8 cellular contexts compared by ENCODE assay signal in genomic region chr11:22730319-22730718, GRCh38.
DNase-seq lines count a peak whose midpoint lies in the region; ATAC-seq and TF ChIP-seq lines count a peak whose summit lies in the region.

No MANE protein-coding gene starts in this region.

- ATAC-seq in GM19463 (IDR thresholded peaks at IDR 0.05; ENCODE audit: unreplicated experiment): peak; percentile 65

- H3K4me1 Mint-ChIP-seq in Calu3 (ENCODE audit: low read depth, unreplicated experiment) (no peaks in the 10 kb centered on the region), nephron progenitor cell (peaks cover 17% of the 10 kb centered on the region)
- no peaks in the 10 kb centered on the region for H3K4me1 Mint-ChIP-seq in activated naive CD8-positive, alpha-beta T cell treated with anti-CD3 and anti-CD28 coated beads for 36 hours

- CTCF ChIA-PET in Calu3 (lab: Charles Lee): interaction anchor here (0.7 to 1.0 kb wide), 2 partner anchors 60 to 190 kb away, joined by 3 to 5 read pairs; no protein-coding TSS in a partner anchor

- peak; percentile 14 for DNase-seq in Calu3
- peak; percentile 7 for DNase-seq in NCI-H1694 (lab: John Stamatoyannopoulos, UW)
- no peak for DNase-seq in epithelial cell of proximal tubule (ENCODE audit: low read depth)
- DNase-seq in nephron progenitor cell: no peak
- no peak for DNase-seq in NCI-H146 treated with DMSO at 0.1 percent for 48 hours (lab: John Stamatoyannopoulos, UW; ENCODE audit: unreplicated experiment)
- DNase-seq in LoVo (ENCODE audit: low spot score): no peak
- DNase-seq in activated naive CD8-positive, alpha-beta T cell treated with anti-CD3 and anti-CD28 coated beads for 36 hours: no peak

- H3K4me3 Mint-ChIP-seq in Calu3 (ENCODE audit: low read depth, unreplicated experiment): no peak overlapping the region
- H3K4me3 Mint-ChIP-seq in nephron progenitor cell: no peak overlapping the region
- no peak overlapping the region for H3K4me3 Mint-ChIP-seq in activated naive CD8-positive, alpha-beta T cell treated with anti-CD3 and anti-CD28 coated beads for 36 hours

- H3K36me3 Mint-ChIP-seq in Calu3 (ENCODE audit: insufficient read depth, unreplicated experiment): no peaks in the 10 kb centered on the region
- H3K36me3 Mint-ChIP-seq in nephron progenitor cell (ENCODE audit: low read depth): no peaks in the 10 kb centered on the region
- no peaks in the 10 kb centered on the region for H3K36me3 Mint-ChIP-seq in activated naive CD8-positive, alpha-beta T cell treated with anti-CD3 and anti-CD28 coated beads for 36 hours

- H3K9me3 Mint-ChIP-seq in Calu3 (ENCODE audit: low read depth, unreplicated experiment) (no peaks in the 10 kb centered on the region), nephron progenitor cell (no peaks in the 10 kb centered on the region)
- no peaks in the 10 kb centered on the region for H3K9me3 Mint-ChIP-seq in activated naive CD8-positive, alpha-beta T cell treated with anti-CD3 and anti-CD28 coated beads for 36 hours

- H3K27me3 Mint-ChIP-seq in Calu3 (ENCODE audit: unreplicated experiment) (no peaks in the 10 kb centered on the region), nephron progenitor cell (ENCODE audit: low read depth, poor library complexity) (no peaks in the 10 kb centered on the region)
- H3K27me3 Mint-ChIP-seq in activated naive CD8-positive, alpha-beta T cell treated with anti-CD3 and anti-CD28 coated beads for 36 hours: no peaks in the 10 kb centered on the region

- H3K27ac Mint-ChIP-seq in Calu3 (ENCODE audit: unreplicated experiment): no peak overlapping the region
- no peak overlapping the region for H3K27ac Mint-ChIP-seq in nephron progenitor cell
- no peak overlapping the region for H3K27ac Mint-ChIP-seq in activated naive CD8-positive, alpha-beta T cell treated with anti-CD3 and anti-CD28 coated beads for 36 hours

- no TSS peak for BruUV-seq in Calu3 (replicated peaks; lab: Mats Ljungman, UMichigan)

- no peak overlapping the region for H3K4me3 ChIP-seq in epithelial cell of proximal tubule (ENCODE audit: low read depth, low read length)

- intact Hi-C loops in Calu3 (cut with micrococcal nuclease; ENCODE audit: unreplicated experiment): loop anchor here (1.0 to 5.0 kb wide), 3 partner anchors 59 to 398 kb away; no protein-coding TSS in a partner anchor

- TF ChIP-seq CTCF in Calu3 (IDR thresholded peaks at IDR 0.05; ENCODE audit: unreplicated experiment): no peak
- peak; percentile 25 for TF ChIP-seq CTCF in epithelial cell of proximal tubule (conservative IDR thresholded peaks at IDR 0.05; ENCODE audit: low read depth, low read length)
- no peak for TF ChIP-seq CTCF in nephron progenitor cell (IDR thresholded peaks at IDR 0.05)

Comparison
In these comparisons a context has a peak if more than half of its experiments do, and no peak if none do; other contexts are left out.
1. DNase-seq: peak in Calu3 (single experiment) and NCI-H1694 (single experiment); none in epithelial cell of proximal tubule (single experiment), nephron progenitor cell (single experiment), NCI-H146 treated with DMSO at 0.1 percent for 48 hours (single experiment), LoVo (single experiment) and activated naive CD8-positive, alpha-beta T cell treated with anti-CD3 and anti-CD28 coated beads for 36 hours (single experiment).